Comparison of ENCODE assay signal across 8 cellular contexts in the genomic region with DNA sequence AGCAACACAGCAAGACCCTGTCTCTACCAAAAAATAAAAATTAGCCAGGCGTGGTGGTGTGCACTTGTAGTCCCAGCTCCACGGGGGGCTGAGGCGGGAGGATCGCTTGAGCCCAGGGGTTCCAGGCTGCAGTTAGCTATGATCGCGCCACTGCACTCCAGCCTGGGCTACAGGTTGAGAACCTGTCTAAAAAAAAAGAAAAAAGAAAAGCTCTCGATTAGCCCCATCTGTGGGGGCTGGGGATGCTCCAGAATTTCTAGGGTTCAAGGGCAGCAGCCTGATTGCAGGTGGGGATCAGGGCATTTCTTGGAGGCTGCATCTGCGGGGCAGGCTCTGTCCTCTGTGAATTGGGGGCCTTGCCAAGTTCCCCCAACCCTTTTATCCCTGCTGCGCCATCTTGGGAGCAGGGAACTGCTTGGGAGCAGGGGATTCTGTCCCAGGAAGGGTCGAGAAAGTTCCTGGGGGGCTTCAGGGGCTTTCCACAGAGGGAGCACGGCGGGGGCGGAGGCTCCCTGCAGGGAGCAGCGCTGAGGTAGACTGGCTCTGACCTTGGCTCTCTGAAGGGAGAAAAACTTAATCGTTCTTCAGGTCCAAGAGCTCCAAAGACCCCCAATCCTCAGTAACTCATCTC. TPM values are rescaled to one million over a fixed set of nuclear protein-coding genes. Genes with fewer than 3 reads are reported as not detected.
DNase-seq lines count a peak whose midpoint lies in the region; ATAC-seq and TF ChIP-seq lines count a peak whose summit lies in the region.

No MANE protein-coding gene starts in this region.

- H3K4me2 ChIP-seq in OCI-LY3 (ENCODE audit: low read length) = peak overlapping the region; percentile 78

- ATAC-seq in GM19455 (IDR thresholded peaks at IDR 0.05; ENCODE audit: unreplicated experiment) (peak; percentile 4), omental fat pad (ENCODE audit: low FRiP score) (peak; percentile 3), GM19452 (IDR thresholded peaks at IDR 0.05; ENCODE audit: unreplicated experiment) (no peak), GM21786 (IDR thresholded peaks at IDR 0.05; ENCODE audit: unreplicated experiment) (no peak)

- H3K27me3 ChIP-seq in A673 (replicated peaks; ENCODE audit: insufficient read depth, low read depth, low read length, poor library complexity) = no peaks in the 10 kb centered on the region
- H3K27me3 ChIP-seq in OCI-LY3 (ENCODE audit: low read depth, low read length) = no peaks in the 10 kb centered on the region

- peak overlapping the region; percentile 77 for H3K4me3 ChIP-seq in A673 (ENCODE audit: low read depth, low read length, poor library complexity, severe bottlenecking)
- peak overlapping the region; percentile 86 for H3K4me3 ChIP-seq in OCI-LY3 (ENCODE audit: low read length)
- H3K4me3 ChIP-seq in epithelial cell of esophagus (ENCODE audit: low read length) = peak overlapping the region; percentile 92

- peak; percentile 17 for DNase-seq in A673 (ENCODE audit: low spot score)
- DNase-seq in epithelial cell of esophagus (ENCODE audit: low read depth) = no peak
- no peak for DNase-seq in omental fat pad (ENCODE audit: low spot score)
- DNase-seq in AG08396 (ENCODE audit: low spot score) = no peak

- TSS peak; percentile 89 for BruUV-seq in A673 (replicated peaks; lab: Mats Ljungman, UMichigan)

- intact Hi-C loops in A673 (cut with micrococcal nuclease; ENCODE audit: unreplicated experiment) = no loop called here

- peak overlapping the region; percentile 76; the same call in 1 of the 2 replicates for H2AFZ ChIP-seq in OCI-LY3 (ENCODE audit: low read depth, low read length)

- H3K36me3 ChIP-seq in A673 (ENCODE audit: insufficient read depth, low read length, poor library complexity, severe bottlenecking) (no peaks in the 10 kb centered on the region), OCI-LY3 (replicated peaks; ENCODE audit: low read depth, low read length) (peaks cover 7% of the 10 kb centered on the region)

- TF ChIP-seq CTCF in A673 (conservative IDR thresholded peaks at IDR 0.05; ENCODE audit: low read depth, low read length) (no peak), OCI-LY3 (IDR thresholded peaks at IDR 0.05; ENCODE audit: low read depth, low read length) (no peak), epithelial cell of esophagus (IDR thresholded peaks at IDR 0.05; ENCODE audit: insufficient read depth, low read depth, low read length, missing control alignments) (no peak), omental fat pad (IDR thresholded peaks at IDR 0.05) (no peak)

- POLR2A ChIA-PET in A673 (lab: Charles Lee; ENCODE audit: low non-redundant PET) = no interaction called here

- CTCF ChIA-PET in A673 (lab: Charles Lee) = interaction anchor here (0.6 kb wide), 1 partner anchor 192 kb away, joined by 3 read pairs; no protein-coding TSS in a partner anchor

- H3K4me1 ChIP-seq in A673 (ENCODE audit: insufficient read depth, low read length, poor library complexity, severe bottlenecking) (peaks cover 4% of the 10 kb centered on the region), OCI-LY3 (ENCODE audit: low read length) (peaks cover 15% of the 10 kb centered on the region)

- peak overlapping the region; percentile 95 for H3K9ac ChIP-seq in OCI-LY3 (ENCODE audit: low read length)

- H3K79me2 ChIP-seq in OCI-LY3 (ENCODE audit: low read length) = peaks cover 56% of the 10 kb centered on the region

- H4K20me1 ChIP-seq in OCI-LY3 (ENCODE audit: insufficient read depth, low read length) = peaks cover 19% of the 10 kb centered on the region

- peak overlapping the region; percentile 84 for H3K27ac ChIP-seq in A673 (ENCODE audit: low read depth, low read length, poor library complexity, severe bottlenecking)
- H3K27ac ChIP-seq in OCI-LY3 (ENCODE audit: low read length) = peak overlapping the region; percentile 50

- H3K9me3 ChIP-seq in A673 (ENCODE audit: low read depth, low read length, poor library complexity, severe bottlenecking) (no peaks in the 10 kb centered on the region), OCI-LY3 (ENCODE audit: insufficient read depth, low read length) (no peaks in the 10 kb centered on the region)

RNA-seq across cellular contexts. Expression of a gene that starts 0.6 kb away (rescaled TPM):
- total RNA-seq in A673 (2021) = 155 and 167 TPM in 2 replicates
- 100 to 1,000 TPM; 103 to 137 (median 124) TPM for total RNA-seq in omental fat pad

RNA-seq across cellular contexts. Expression of a gene that starts 49.4 kb away (rescaled TPM):
- 29.9 and 39.8 TPM in 2 replicates for total RNA-seq in A673 (2021)
- 100 to 1,000 TPM; 221 to 387 (median 302) TPM for total RNA-seq in omental fat pad

RNA-seq across cellular contexts. Expression of a gene that starts 52.4 kb away (rescaled TPM):
- total RNA-seq in A673 (2021) = not detected in 2 replicates
- total RNA-seq in omental fat pad = not detected

Comparison
In these comparisons a context has a peak if more than half of its experiments do, and no peak if none do; other contexts are left out.
1. ATAC-seq: peak in GM19455 (single experiment) and omental fat pad (single experiment); none in GM19452 (single experiment) and GM21786 (single experiment).
2. Peak in every context shown above with its lines, with median percentiles within 50 percentile points of each other: H3K4me3 ChIP-seq.